Comparison of ENCODE assay signal across 8 cellular contexts in genomic region chr15:68228143-68228970, GRCh38. TPM values are rescaled to one million over a fixed set of nuclear protein-coding genes. Genes with fewer than 3 reads are reported as not detected.
DNase-seq lines count a peak whose midpoint lies in the region; ATAC-seq and TF ChIP-seq lines count a peak whose summit lies in the region.

No MANE protein-coding gene starts in this region.

- peak overlapping the region; percentile 88 for H3K27ac Mint-ChIP-seq in activated CD4-positive, alpha-beta T cell treated with anti-CD3 and anti-CD28 coated beads, Interleukin-2, amount 10 ng/mL, durations not matched to agents 7 days and 5 days
- peak overlapping the region; percentile 83 for H3K27ac Mint-ChIP-seq in endodermal cell
- H3K27ac Mint-ChIP-seq in natural killer cell treated with Interleukin-12 subunit alpha and Interleukin-12 subunit beta and Interleukin-15 and Interleukin-18, amount 100 ng/mL, for 72 hours: peak overlapping the region; percentile 82 to 84

- no peaks in the 10 kb centered on the region for H3K9me3 ChIP-seq in Panc1 (ENCODE audit: control insufficient read depth, insufficient read depth, low read depth, low read length)
- H3K9me3 ChIP-seq in endodermal cell (ENCODE audit: control insufficient read depth, low read length): peaks cover 5% of the 10 kb centered on the region

- H3K36me3 Mint-ChIP-seq in activated CD4-positive, alpha-beta T cell treated with anti-CD3 and anti-CD28 coated beads, Interleukin-2, amount 10 ng/mL, durations not matched to agents 7 days and 5 days (ENCODE audit: low read depth): peaks cover 12% of the 10 kb centered on the region
- peaks cover 10% of the 10 kb centered on the region for H3K36me3 Mint-ChIP-seq in endodermal cell (ENCODE audit: low read depth)
- peaks cover 5% of the 10 kb centered on the region for H3K36me3 Mint-ChIP-seq in natural killer cell treated with Interleukin-12 subunit alpha and Interleukin-12 subunit beta and Interleukin-15 and Interleukin-18, amount 100 ng/mL, for 72 hours

- H3K9ac ChIP-seq in endodermal cell (ENCODE audit: extremely low read depth, low read length, poor library complexity, severe bottlenecking): peak overlapping the region; percentile 86

- no peaks in the 10 kb centered on the region for H3K9me3 Mint-ChIP-seq in activated CD4-positive, alpha-beta T cell treated with anti-CD3 and anti-CD28 coated beads, Interleukin-2, amount 10 ng/mL, durations not matched to agents 7 days and 5 days
- H3K9me3 Mint-ChIP-seq in endodermal cell: peaks cover 9% of the 10 kb centered on the region
- no peaks in the 10 kb centered on the region for H3K9me3 Mint-ChIP-seq in natural killer cell treated with Interleukin-12 subunit alpha and Interleukin-12 subunit beta and Interleukin-15 and Interleukin-18, amount 100 ng/mL, for 72 hours

- TF ChIP-seq CTCF in Panc1 (IDR thresholded peaks at IDR 0.05): no peak
- TF ChIP-seq CTCF in endodermal cell (conservative IDR thresholded peaks at IDR 0.05): no peak

- CTCF ChIA-PET in activated CD4-positive, alpha-beta T cell treated with anti-CD3 and anti-CD28 coated beads, Interleukin-2, amount 10 ng/mL, durations not matched to agents 7 days and 5 days (lab: Charles Lee): interaction anchor here (0.8 kb wide), 1 partner anchor 50 kb away, joined by 3 read pairs; the partner anchor contains the start of gene FEM1B
- CTCF ChIA-PET in Panc1 (lab: Charles Lee): interaction anchor here (0.8 kb wide), 1 partner anchor 25 kb away, joined by 3 read pairs; no protein-coding TSS in a partner anchor

- H3K27me3 ChIP-seq in Panc1 (ENCODE audit: control insufficient read depth, insufficient read depth, low read length) (no peaks in the 10 kb centered on the region), endodermal cell (ENCODE audit: control insufficient read depth, insufficient read depth, low read length, poor library complexity, severe bottlenecking) (no peaks in the 10 kb centered on the region)

- H3K4me3 ChIP-seq in Panc1 (ENCODE audit: low read depth in 2 of 2, low read length in 2 of 2) (peak overlapping the region; percentile 83 to 89), endodermal cell (ENCODE audit: low read length) (peak overlapping the region; percentile 88)

- H3K27me3 Mint-ChIP-seq in activated CD4-positive, alpha-beta T cell treated with anti-CD3 and anti-CD28 coated beads, Interleukin-2, amount 10 ng/mL, durations not matched to agents 7 days and 5 days: peaks cover 5% of the 10 kb centered on the region
- peaks cover 13% of the 10 kb centered on the region for H3K27me3 Mint-ChIP-seq in endodermal cell (ENCODE audit: insufficient read depth)
- no peaks in the 10 kb centered on the region for H3K27me3 Mint-ChIP-seq in natural killer cell treated with Interleukin-12 subunit alpha and Interleukin-12 subunit beta and Interleukin-15 and Interleukin-18, amount 100 ng/mL, for 72 hours

- 39 to 42% methylated on average over 15 to 25 of the region's 25 CpGs for WGBS in endodermal cell (ENCODE audit: insufficient coverage in 1 of 2, insufficient read length in 1 of 2), 2 experiments

- POLR2A ChIA-PET in activated CD4-positive, alpha-beta T cell treated with anti-CD3 and anti-CD28 coated beads, Interleukin-2, amount 10 ng/mL, durations not matched to agents 7 days and 5 days (lab: Charles Lee): interaction anchor here (0.6 kb wide), 1 partner anchor 25 kb away, joined by 3 read pairs; no protein-coding TSS in a partner anchor
- POLR2A ChIA-PET in Panc1 (lab: Charles Lee): interaction anchor here (0.7 kb wide), 1 partner anchor 98 kb away, joined by 3 read pairs; no protein-coding TSS in a partner anchor

- H3K4me1 Mint-ChIP-seq in activated CD4-positive, alpha-beta T cell treated with anti-CD3 and anti-CD28 coated beads, Interleukin-2, amount 10 ng/mL, durations not matched to agents 7 days and 5 days: peaks cover 45% of the 10 kb centered on the region
- H3K4me1 Mint-ChIP-seq in endodermal cell: peaks cover 19% of the 10 kb centered on the region
- H3K4me1 Mint-ChIP-seq in natural killer cell treated with Interleukin-12 subunit alpha and Interleukin-12 subunit beta and Interleukin-15 and Interleukin-18, amount 100 ng/mL, for 72 hours (ENCODE audit: low read depth in 2 of 2): peaks cover 24 to 32% of the 10 kb centered on the region in 2 donors

- H3K27ac ChIP-seq in Panc1 (ENCODE audit: low read length) (peak overlapping the region; percentile 93), endodermal cell (ENCODE audit: low read depth, low read length) (no peak overlapping the region)

- peak overlapping the region; percentile 86 for H3K4me3 Mint-ChIP-seq in activated CD4-positive, alpha-beta T cell treated with anti-CD3 and anti-CD28 coated beads, Interleukin-2, amount 10 ng/mL, durations not matched to agents 7 days and 5 days
- H3K4me3 Mint-ChIP-seq in endodermal cell: peak overlapping the region; percentile 69
- peak overlapping the region; percentile 100 for H3K4me3 Mint-ChIP-seq in natural killer cell treated with Interleukin-12 subunit alpha and Interleukin-12 subunit beta and Interleukin-15 and Interleukin-18, amount 100 ng/mL, for 72 hours

- H3K4me1 ChIP-seq in Panc1 (ENCODE audit: control insufficient read depth, insufficient read depth, low read length) (peaks cover 16% of the 10 kb centered on the region), endodermal cell (ENCODE audit: control insufficient read depth, insufficient read depth, low read length) (no peaks in the 10 kb centered on the region)

- no peak for DNase-seq in activated CD4-positive, alpha-beta T cell treated with anti-CD3 and anti-CD28 coated beads, Interleukin-2, amount 10 ng/mL, durations not matched to agents 7 days and 5 days
- DNase-seq in activated CD4-positive, alpha-beta T cell treated with anti-CD3 and anti-CD28 coated beads for 48 hours: no peak
- DNase-seq in Panc1 (ENCODE audit: low read depth, low spot score): no peak
- DNase-seq in endodermal cell: peak; percentile 68
- DNase-seq in natural killer cell treated with Interleukin-12 subunit alpha and Interleukin-12 subunit beta and Interleukin-15 and Interleukin-18, amount 100 ng/mL, for 72 hours (ENCODE audit: low spot score): no peak
- no peak for DNase-seq in superior temporal gyrus (ENCODE audit: extremely low spot score)
- no peak for DNase-seq in NCI-H1092 (lab: John Stamatoyannopoulos, UW)
- DNase-seq in NK-92 (lab: John Stamatoyannopoulos, UW; ENCODE audit: unreplicated experiment): no peak

- H3K36me3 ChIP-seq in Panc1 (ENCODE audit: control insufficient read depth, insufficient read depth, low read length) (no peaks in the 10 kb centered on the region), endodermal cell (ENCODE audit: control insufficient read depth, insufficient read depth, low read length) (peaks cover 3% of the 10 kb centered on the region)

- in situ Hi-C loops in Panc1 (cut with HindIII; ENCODE audit: low pct_unique_long_range_greater_than_20kb, low sequenced_read_pairs): no loop called here

- intact Hi-C loops in Panc1 (cut with micrococcal nuclease; ENCODE audit: unreplicated experiment): no loop called here

- TSS peak; percentile 77 for BruUV-seq in Panc1 (replicated peaks; lab: Mats Ljungman, UMichigan)

- ATAC-seq in Panc1: no peak
- ATAC-seq in natural killer cell treated with Interleukin-12 subunit alpha and Interleukin-12 subunit beta and Interleukin-15 and Interleukin-18, amount 100 ng/mL, for 72 hours: no peak

RNA-seq across cellular contexts. Expression of gene CLN6, which starts 1.2 kb away (rescaled TPM):
- total RNA-seq in activated CD4-positive, alpha-beta T cell treated with anti-CD3 and anti-CD28 coated beads, Interleukin-2, amount 10 ng/mL, durations not matched to agents 7 days and 5 days: 10 to 100 TPM; 57.6 to 61.9 TPM
- total RNA-seq in Panc1 (2021; ENCODE audit: unreplicated experiment) (68.7 TPM), endodermal cell (10 to 100 TPM; 51.6 to 59.6 TPM)
- 42.4 TPM for polyA plus RNA-seq in Panc1 (2012; ENCODE audit: insufficient read length)
- polyA plus RNA-seq in endodermal cell (2013, experiment 1 of 2): 31.9 TPM
- 28.2 TPM for polyA plus RNA-seq in endodermal cell (2013, experiment 2 of 2)
- 100 to 1,000 TPM in 1 of 2 donors, 10 to 100 TPM in 1; 41.5 to 129 TPM for total RNA-seq in natural killer cell treated with Interleukin-12 subunit alpha and Interleukin-12 subunit beta and Interleukin-15 and Interleukin-18, amount 100 ng/mL, for 72 hours

RNA-seq across cellular contexts. Expression of gene CALML4, which starts 23.2 kb away (rescaled TPM):
- 10 to 100 TPM; 11.2 to 13.5 TPM for total RNA-seq in activated CD4-positive, alpha-beta T cell treated with anti-CD3 and anti-CD28 coated beads, Interleukin-2, amount 10 ng/mL, durations not matched to agents 7 days and 5 days
- total RNA-seq in Panc1 (2021; ENCODE audit: unreplicated experiment) (5.4 TPM), endodermal cell (10 to 100 TPM in 1 of 2 donors, 1 to 10 TPM in 1; 9.7 to 17.4 TPM)
- 3.6 TPM for polyA plus RNA-seq in Panc1 (2012; ENCODE audit: insufficient read length)
- 7.7 TPM for polyA plus RNA-seq in endodermal cell (2013, experiment 1 of 2)
- polyA plus RNA-seq in endodermal cell (2013, experiment 2 of 2): 7.1 TPM
- total RNA-seq in natural killer cell treated with Interleukin-12 subunit alpha and Interleukin-12 subunit beta and Interleukin-15 and Interleukin-18, amount 100 ng/mL, for 72 hours: 10 to 100 TPM in 1 of 2 donors, 1 to 10 TPM in 1; 5.1 to 18.7 TPM

RNA-seq across cellular contexts. Expression of gene FEM1B, which starts 49.2 kb away (rescaled TPM):
- total RNA-seq in activated CD4-positive, alpha-beta T cell treated with anti-CD3 and anti-CD28 coated beads, Interleukin-2, amount 10 ng/mL, durations not matched to agents 7 days and 5 days: 10 to 100 TPM; 51.7 to 66.3 TPM
- total RNA-seq in Panc1 (2021; ENCODE audit: unreplicated experiment): 34.8 TPM
- polyA plus RNA-seq in Panc1 (2012; ENCODE audit: insufficient read length): 17.6 TPM
- total RNA-seq in endodermal cell: 10 to 100 TPM; 65.4 to 67.9 TPM
- 36.2 TPM for polyA plus RNA-seq in endodermal cell (2013, experiment 1 of 2)
- polyA plus RNA-seq in endodermal cell (2013, experiment 2 of 2): 34.3 TPM
- total RNA-seq in natural killer cell treated with Interleukin-12 subunit alpha and Interleukin-12 subunit beta and Interleukin-15 and Interleukin-18, amount 100 ng/mL, for 72 hours: 10 to 100 TPM; 47.9 to 49.7 TPM
